ENCODE assay signal across 20 cellular contexts in genomic region chr6:167797871-167798265, GRCh38.
"Had no signal": no experiment of that assay in that cellular context is flagged by ENCODE, and none has a peak within 500 bp of the region (broad histone marks: within the 10 kb centered on the region; RNA-seq: fewer than 3 reads in every experiment).

No MANE protein-coding gene starts in this region.

- H3K27me3 ChIP-seq: body of pancreas, hepatocyte, pancreas, right atrium auricular region had no signal

- H3K4me3 Mint-ChIP-seq: activated CD4-positive, alpha-beta T cell treated with anti-CD3 and anti-CD28 coated beads, Interleukin-2, amount 10 ng/mL, durations not matched to agents 7 days and 5 days; activated CD8-positive, alpha-beta memory T cell treated with anti-CD3 and anti-CD28 coated beads, Interleukin-2, amount 10 ng/mL, durations not matched to agents 7 days and 5 days; activated CD8-positive, alpha-beta T cell treated with anti-CD3 and anti-CD28 coated beads for 36 hours; natural killer cell treated with Interleukin-12 subunit alpha and Interleukin-12 subunit beta and Interleukin-15 and Interleukin-18, amount 100 ng/mL, for 72 hours; T-helper 2 cell treated with Interferon-gamma antibody and Interleukin-4, amounts not matched to agents 5 μg/mL and 100 μg/mL, for 36 hours had no signal

- H3K9me3 ChIP-seq: body of pancreas, pancreas, psoas muscle, right atrium auricular region had no signal

- H3K4me2 ChIP-seq: hepatocyte had no signal

- DNase-seq: activated CD4-positive, alpha-beta T cell treated with anti-CD3 and anti-CD28 coated beads, Interleukin-2, amount 10 ng/mL, durations not matched to agents 7 days and 5 days; activated CD4-positive, CD25-positive, alpha-beta regulatory T cell treated with anti-CD3 and anti-CD28 coated beads, Interleukin-2, amount 50 U/mL, for 72 hours; activated CD8-positive, alpha-beta memory T cell treated with anti-CD3 and anti-CD28 coated beads, Interleukin-2, amount 10 ng/mL, durations not matched to agents 7 days and 5 days; activated CD8-positive, alpha-beta T cell treated with anti-CD3 and anti-CD28 coated beads for 36 hours; activated naive CD4-positive, alpha-beta T cell; body of pancreas; foreskin melanocyte; immature natural killer cell; pancreas; psoas muscle; stimulated activated CD4-positive, alpha-beta T cell treated with anti-CD3 and anti-CD28 coated beads, Interleukin-4, amount 100 ng/mL, for 24 hours; stimulated activated naive CD4-positive, alpha-beta T cell treated with Interleukin-2 at 50 U/mL for 16 hours; T-cell; WERI-Rb-1 had no signal

- H3K4me3 ChIP-seq: body of pancreas, hepatocyte, lung, pancreas, psoas muscle had no signal

- H3K79me2 ChIP-seq: hepatocyte had no signal

- H3K36me3 Mint-ChIP-seq: activated CD8-positive, alpha-beta memory T cell treated with anti-CD3 and anti-CD28 coated beads, Interleukin-2, amount 10 ng/mL, durations not matched to agents 7 days and 5 days; natural killer cell treated with Interleukin-12 subunit alpha and Interleukin-12 subunit beta and Interleukin-15 and Interleukin-18, amount 100 ng/mL, for 72 hours; T-cell had no signal

- H3K9me3 Mint-ChIP-seq: activated CD4-positive, alpha-beta T cell treated with anti-CD3 and anti-CD28 coated beads, Interleukin-2, amount 10 ng/mL, durations not matched to agents 7 days and 5 days; activated CD8-positive, alpha-beta T cell treated with anti-CD3 and anti-CD28 coated beads for 36 hours; activated T-helper 2 cell treated with anti-CD3 and anti-CD28 coated beads, Interferon-gamma antibody, Interleukin-2, Interleukin-4, amounts not matched to agents 10 μg/mL and 5 μg/mL and 100 μg/mL, durations not matched to agents 14 hours and 24 hours and 36 hours; natural killer cell treated with Interleukin-12 subunit alpha and Interleukin-12 subunit beta and Interleukin-15 and Interleukin-18, amount 100 ng/mL, for 72 hours; T-cell; T-helper 2 cell treated with Interferon-gamma antibody and Interleukin-4, amounts not matched to agents 5 μg/mL and 100 μg/mL, for 36 hours had no signal

- H2AFZ ChIP-seq: hepatocyte had no signal

- H3K27ac Mint-ChIP-seq: activated CD4-positive, alpha-beta T cell treated with anti-CD3 and anti-CD28 coated beads, Interleukin-2, amount 10 ng/mL, durations not matched to agents 7 days and 5 days; activated CD8-positive, alpha-beta memory T cell treated with anti-CD3 and anti-CD28 coated beads, Interleukin-2, amount 10 ng/mL, durations not matched to agents 7 days and 5 days; activated CD8-positive, alpha-beta T cell treated with anti-CD3 and anti-CD28 coated beads for 36 hours; activated T-helper 2 cell treated with anti-CD3 and anti-CD28 coated beads, Interferon-gamma antibody, Interleukin-2, Interleukin-4, amounts not matched to agents 10 μg/mL and 5 μg/mL and 100 μg/mL, durations not matched to agents 14 hours and 24 hours and 36 hours; immature natural killer cell; natural killer cell treated with Interleukin-12 subunit alpha and Interleukin-12 subunit beta and Interleukin-15 and Interleukin-18, amount 100 ng/mL, for 72 hours; T-cell; T-helper 2 cell treated with Interferon-gamma antibody and Interleukin-4, amounts not matched to agents 5 μg/mL and 100 μg/mL, for 36 hours had no signal

- H3K4me1 Mint-ChIP-seq: activated CD4-positive, alpha-beta T cell treated with anti-CD3 and anti-CD28 coated beads, Interleukin-2, amount 10 ng/mL, durations not matched to agents 7 days and 5 days had no signal

- ATAC-seq: activated CD8-positive, alpha-beta memory T cell treated with anti-CD3 and anti-CD28 coated beads, Interleukin-2, amount 10 ng/mL, durations not matched to agents 7 days and 5 days; activated CD8-positive, alpha-beta T cell treated with anti-CD3 and anti-CD28 coated beads for 36 hours; body of pancreas; pancreas; psoas muscle; T-cell had no signal

- H3K27ac ChIP-seq: hepatocyte, psoas muscle, right atrium auricular region, WERI-Rb-1 had no signal

- H3K36me3 ChIP-seq: pancreas, right atrium auricular region, WERI-Rb-1 had no signal
